In the genomic region with DNA sequence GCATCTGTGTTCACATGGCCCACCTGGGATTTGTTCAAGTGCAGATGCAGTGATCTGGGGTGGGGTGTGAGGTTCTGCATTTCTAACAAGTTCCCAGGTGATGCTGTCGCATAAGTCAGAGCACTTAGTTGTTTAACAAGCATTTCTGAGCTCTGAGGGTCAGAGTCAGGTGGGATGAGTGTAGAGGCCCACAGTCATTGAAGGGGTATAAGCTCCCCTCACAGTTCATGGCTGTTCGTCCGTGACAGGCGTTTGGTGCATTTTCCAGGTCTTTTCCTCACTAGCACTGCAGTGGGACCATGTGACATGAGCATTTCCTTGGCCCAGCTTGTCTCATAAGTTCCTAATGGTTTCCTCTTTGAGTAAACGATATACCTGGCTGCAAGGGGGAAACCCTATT, we compare ENCODE assay signal across 27 cellular contexts.
"Had no signal": no experiment of that assay in that cellular context is flagged by ENCODE, and none has a peak within 500 bp of the region (broad histone marks: within the 10 kb centered on the region; RNA-seq: fewer than 3 reads in every experiment).

No MANE protein-coding gene starts in this region.

- ATAC-seq: naive thymus-derived CD8-positive, alpha-beta T cell; natural killer cell treated with Interleukin-12 subunit alpha and Interleukin-12 subunit beta and Interleukin-15 and Interleukin-18, amount 100 ng/mL, for 72 hours; pancreas; psoas muscle; right cardiac atrium; right lobe of liver; stimulated activated effector memory CD8-positive, alpha-beta T cell treated with anti-CD3 and anti-CD28 coated beads, Interleukin-12 subunit alpha, Interleukin-12 subunit beta, amount 100 ng/mL, for 72 hours; stimulated activated naive B cell treated with anti-CD40 and anti-IgM and Interleukin-4, amounts not matched to agents 10 μg/mL and 1 μg/mL and 100 μg/mL, for 72 hours had no signal

- H3K4me1 ChIP-seq: neural progenitor cell, pancreas, right lobe of liver, thyroid gland, tibial nerve, upper lobe of left lung, vagina had no signal

- H3K4me1 Mint-ChIP-seq: naive thymus-derived CD8-positive, alpha-beta T cell; neural progenitor cell; stimulated activated effector memory CD8-positive, alpha-beta T cell treated with anti-CD3 and anti-CD28 coated beads, Interleukin-12 subunit alpha, Interleukin-12 subunit beta, amount 100 ng/mL, for 72 hours; stimulated activated naive B cell treated with anti-CD40 and anti-IgM and Interleukin-4, amounts not matched to agents 10 μg/mL and 1 μg/mL and 100 μg/mL, for 72 hours had no signal

- H3K9me3 ChIP-seq: neutrophil, pancreas, psoas muscle, right lobe of liver, sigmoid colon, stomach, thoracic aorta, thyroid gland, tibial nerve, upper lobe of left lung, vagina had no signal

- H3K27me3 ChIP-seq: neural progenitor cell, neutrophil, pancreas, right lobe of liver, sigmoid colon, stomach, thyroid gland, tibial nerve, upper lobe of left lung, vagina had no signal

- H3K27me3 Mint-ChIP-seq: stimulated activated naive B cell treated with anti-CD40 and anti-IgM and Interleukin-4, amounts not matched to agents 10 μg/mL and 1 μg/mL and 100 μg/mL, for 72 hours had no signal

- DNase-seq: naive thymus-derived CD8-positive, alpha-beta T cell; nucleus accumbens; pancreas; psoas muscle; right cardiac atrium; right lobe of liver; sigmoid colon; small intestine; stimulated activated CD4-positive, alpha-beta T cell treated with anti-CD3 and anti-CD28 coated beads, Interleukin-15, amount 100 ng/mL, for 24 hours; stimulated activated CD4-positive, alpha-beta T cell treated with anti-CD3 and anti-CD28 coated beads, Interleukin-2, amount 100 ng/mL, for 24 hours; stimulated activated CD4-positive, alpha-beta T cell treated with anti-CD3 and anti-CD28 coated beads, Interleukin-2, amount 100 ng/mL, for 48 hours; stimulated activated CD4-positive, alpha-beta T cell treated with anti-CD3 and anti-CD28 coated beads, Interleukin-4, amount 100 ng/mL, for 24 hours; stimulated activated naive B cell treated with anti-CD40 and anti-IgM and Interleukin-4, amounts not matched to agents 10 μg/mL and 1 μg/mL and 100 μg/mL, for 72 hours; stimulated activated naive CD4-positive, alpha-beta T cell treated with Interleukin-2 at 50 U/mL for 16 hours; stomach; thyroid gland; trophoblast cell; upper lobe of left lung had no signal

- H3K4me3 Mint-ChIP-seq: naive thymus-derived CD8-positive, alpha-beta T cell; natural killer cell treated with Interleukin-12 subunit alpha and Interleukin-12 subunit beta and Interleukin-15 and Interleukin-18, amount 100 ng/mL, for 72 hours; neural progenitor cell; stimulated activated effector memory CD8-positive, alpha-beta T cell treated with anti-CD3 and anti-CD28 coated beads, Interleukin-12 subunit alpha, Interleukin-12 subunit beta, amount 100 ng/mL, for 72 hours; stimulated activated naive B cell treated with anti-CD40 and anti-IgM and Interleukin-4, amounts not matched to agents 10 μg/mL and 1 μg/mL and 100 μg/mL, for 72 hours; stimulated activated naive CD8-positive, alpha-beta T cell treated with anti-CD3 and anti-CD28 coated beads, Interleukin-15, Interleukin-2, amounts not matched to agents 100 ng/mL and 50 ng/mL, for 24 hours had no signal

- H3K36me3 Mint-ChIP-seq: naive thymus-derived CD8-positive, alpha-beta T cell; natural killer cell treated with Interleukin-12 subunit alpha and Interleukin-12 subunit beta and Interleukin-15 and Interleukin-18, amount 100 ng/mL, for 72 hours; neural progenitor cell; stimulated activated effector memory CD8-positive, alpha-beta T cell treated with anti-CD3 and anti-CD28 coated beads, Interleukin-12 subunit alpha, Interleukin-12 subunit beta, amount 100 ng/mL, for 72 hours; stimulated activated naive B cell treated with anti-CD40 and anti-IgM and Interleukin-4, amounts not matched to agents 10 μg/mL and 1 μg/mL and 100 μg/mL, for 72 hours had no signal

- H3K4me3 ChIP-seq: neural progenitor cell, pancreas, psoas muscle, right lobe of liver, sigmoid colon, stomach, thoracic aorta, thyroid gland, tibial nerve, upper lobe of left lung, vagina had no signal

- H3K27ac ChIP-seq: neural progenitor cell, neutrophil, pancreas, right lobe of liver, stomach, thoracic aorta, thyroid gland, tibial nerve, upper lobe of left lung, vagina had no signal

- H3K36me3 ChIP-seq: neural progenitor cell, neutrophil, pancreas, right lobe of liver, sigmoid colon, stomach, thoracic aorta, thyroid gland, tibial nerve, upper lobe of left lung, vagina had no signal

- H3K27ac Mint-ChIP-seq: naive thymus-derived CD8-positive, alpha-beta T cell; natural killer cell treated with Interleukin-12 subunit alpha and Interleukin-12 subunit beta and Interleukin-15 and Interleukin-18, amount 100 ng/mL, for 72 hours; neural progenitor cell; progenitor cell of endocrine pancreas; stimulated activated effector memory CD8-positive, alpha-beta T cell treated with anti-CD3 and anti-CD28 coated beads, Interleukin-12 subunit alpha, Interleukin-12 subunit beta, amount 100 ng/mL, for 72 hours; stimulated activated naive B cell treated with anti-CD40 and anti-IgM and Interleukin-4, amounts not matched to agents 10 μg/mL and 1 μg/mL and 100 μg/mL, for 72 hours; stimulated activated naive CD8-positive, alpha-beta T cell treated with anti-CD3 and anti-CD28 coated beads, Interleukin-15, Interleukin-2, amounts not matched to agents 100 ng/mL and 50 ng/mL, for 24 hours had no signal

- H3K9me3 Mint-ChIP-seq: naive thymus-derived CD8-positive, alpha-beta T cell; natural killer cell treated with Interleukin-12 subunit alpha and Interleukin-12 subunit beta and Interleukin-15 and Interleukin-18, amount 100 ng/mL, for 72 hours; neural progenitor cell had no signal
